ENCODE assay signal across 24 cellular contexts in genomic region chr2:160457588-160457987, GRCh38. TPM values are rescaled to one million over a fixed set of nuclear protein-coding genes. Genes with fewer than 3 reads are reported as not detected.
DNase-seq lines count a peak whose midpoint lies in the region; ATAC-seq and TF ChIP-seq lines count a peak whose summit lies in the region.
"Had no signal": no experiment of that assay in that cellular context is flagged by ENCODE, and none has a peak within 500 bp of the region (broad histone marks: within the 10 kb centered on the region; RNA-seq: fewer than 3 reads in every experiment).

No MANE protein-coding gene starts in this region.

- peaks cover 5% of the 10 kb centered on the region for H3K36me3 Mint-ChIP-seq in activated T-helper 17 cell treated with anti-CD3 and anti-CD28 coated beads, Interleukin-2, amount 50 U/mL, for 72 hours (ENCODE audit: low read depth)
- H3K36me3 Mint-ChIP-seq: memory B cell had no signal

- no peak for TF ChIP-seq CTCF in GM12865 (IDR thresholded peaks at IDR 0.05; ENCODE audit: insufficient read depth, low read depth, low read length, missing control alignments)
- no peak for TF ChIP-seq CTCF in GM10266 (IDR thresholded peaks at IDR 0.05; ENCODE audit: control insufficient read depth, insufficient read depth, low read depth, missing control alignments)

- H3K9me3 Mint-ChIP-seq in activated T-helper 17 cell treated with anti-CD3 and anti-CD28 coated beads, Interleukin-2, amount 50 U/mL, for 72 hours: no peaks in the 10 kb centered on the region
- H3K9me3 Mint-ChIP-seq: memory B cell had no signal

- ATAC-seq in GM18511 (IDR thresholded peaks at IDR 0.05; ENCODE audit: unreplicated experiment) (peak; percentile 69), GM21717 (IDR thresholded peaks at IDR 0.05; ENCODE audit: unreplicated experiment) (peak; percentile 75), HG02840 (IDR thresholded peaks at IDR 0.05; ENCODE audit: low FRiP score, unreplicated experiment) (no peak), HG03342 (IDR thresholded peaks at IDR 0.05; ENCODE audit: unreplicated experiment) (no peak)
- ATAC-seq in activated T-helper 17 cell treated with anti-CD3 and anti-CD28 coated beads, Interleukin-2, amount 50 U/mL, for 72 hours (replicated peaks): peak; percentile 62
- ATAC-seq: left colon had no signal

- peak; percentile 35 for DNase-seq in GM12865 (ENCODE audit: low read depth)
- DNase-seq in GM10266 (ENCODE audit: extremely low spot score): no peak
- DNase-seq: activated CD4-positive, alpha-beta T cell treated with anti-CD3 and anti-CD28 coated beads for 4 hours; activated naive CD8-positive, alpha-beta T cell treated with anti-CD3 and anti-CD28 coated beads, Interleukin-2, amount 10 ng/mL, durations not matched to agents 7 days and 5 days; Calu3; central memory CD4-positive, alpha-beta T cell; dermis blood vessel endothelial cell; DMS79 treated with DMSO at 0.1 percent for 48 hours; GF-D8; Kasumi-1; left colon; NCI-H446 treated with DMSO at 0.1 percent for 48 hours; sigmoid colon; stimulated activated naive CD4-positive, alpha-beta T cell treated with Interleukin-2 at 50 U/mL for 16 hours; testis; uterus had no signal

- H3K27ac Mint-ChIP-seq in activated T-helper 17 cell treated with anti-CD3 and anti-CD28 coated beads, Interleukin-2, amount 50 U/mL, for 72 hours: peak overlapping the region; percentile 32
- H3K27ac Mint-ChIP-seq: activated naive CD8-positive, alpha-beta T cell treated with anti-CD3 and anti-CD28 coated beads, Interleukin-2, amount 10 ng/mL, durations not matched to agents 7 days and 5 days; memory B cell had no signal

- H3K4me1 Mint-ChIP-seq in activated T-helper 17 cell treated with anti-CD3 and anti-CD28 coated beads, Interleukin-2, amount 50 U/mL, for 72 hours: peaks cover 31% of the 10 kb centered on the region
- H3K4me1 Mint-ChIP-seq: memory B cell had no signal

- H3K4me3 Mint-ChIP-seq in activated T-helper 17 cell treated with anti-CD3 and anti-CD28 coated beads, Interleukin-2, amount 50 U/mL, for 72 hours: no peak overlapping the region
- H3K4me3 Mint-ChIP-seq: memory B cell had no signal

- no peaks in the 10 kb centered on the region for H3K27me3 Mint-ChIP-seq in activated T-helper 17 cell treated with anti-CD3 and anti-CD28 coated beads, Interleukin-2, amount 50 U/mL, for 72 hours
- H3K27me3 Mint-ChIP-seq: activated naive CD8-positive, alpha-beta T cell treated with anti-CD3 and anti-CD28 coated beads, Interleukin-2, amount 10 ng/mL, durations not matched to agents 7 days and 5 days had no signal

- no peak overlapping the region for H3K4me3 ChIP-seq in GM12865 (ENCODE audit: low read depth, low read length)
- H3K4me3 ChIP-seq: hepatocyte, prostate gland, sigmoid colon, testis, uterus had no signal

RNA-seq across cellular contexts. Expression of gene RBMS1, which starts 36.0 kb away (rescaled TPM):
- 10 to 100 TPM; 45.0 to 62.1 TPM for total RNA-seq in activated T-helper 17 cell treated with anti-CD3 and anti-CD28 coated beads, Interleukin-2, amount 50 U/mL, for 72 hours

Comparison
In these comparisons a context has a peak if more than half of its experiments do, and no peak if none do; other contexts are left out.
1. ATAC-seq: peak in GM18511 (single experiment), GM21717 (single experiment) and activated T-helper 17 cell treated with anti-CD3 and anti-CD28 coated beads, Interleukin-2, amount 50 U/mL, for 72 hours (single experiment); none in HG02840 (single experiment) and HG03342 (single experiment).